ENCODE assay signal across 2 cellular contexts in genomic region chr7:30141405-30142045, GRCh38.
TF ChIP-seq lines count a peak whose summit lies in the region.

No MANE protein-coding gene starts in this region.

TF ChIP-seq in H1, 55 proteins besides CTCF, POLR2A, EP300 and RAD21:
- TF ChIP-seq SIRT6 (IDR thresholded peaks at IDR 0.05; ENCODE audit: low read length) (no peak), CHD7 (IDR thresholded peaks at IDR 0.05; ENCODE audit: insufficient replicate concordance, low read length) (no peak), SP2 (IDR thresholded peaks at IDR 0.05; ENCODE audit: low read length) (no peak), TBP (IDR thresholded peaks at IDR 0.05; ENCODE audit: low read depth, low read length) (no peak), YY1 (IDR thresholded peaks at IDR 0.05; ENCODE audit: low read depth, low read length) (peak; percentile 80)

TF ChIP-seq in GM23338, 12 proteins besides CTCF, POLR2A, EP300 and RAD21:
- TF ChIP-seq POLR2AphosphoS5 (IDR thresholded peaks at IDR 0.05; ENCODE audit: low read depth) (no peak), EZH2 (IDR thresholded peaks at IDR 0.05; ENCODE audit: low read depth, unreplicated experiment) (no peak), ZNF331 (CRISPR knock-in tag; IDR thresholded peaks at IDR 0.05; ENCODE audit: low read depth) (no peak), STAT1 (IDR thresholded peaks at IDR 0.05; ENCODE audit: unreplicated experiment) (no peak), CREB1 (CRISPR knock-in tag; IDR thresholded peaks at IDR 0.05; ENCODE audit: low read depth) (no peak)
- TF ChIP-seq, protein P1, sequence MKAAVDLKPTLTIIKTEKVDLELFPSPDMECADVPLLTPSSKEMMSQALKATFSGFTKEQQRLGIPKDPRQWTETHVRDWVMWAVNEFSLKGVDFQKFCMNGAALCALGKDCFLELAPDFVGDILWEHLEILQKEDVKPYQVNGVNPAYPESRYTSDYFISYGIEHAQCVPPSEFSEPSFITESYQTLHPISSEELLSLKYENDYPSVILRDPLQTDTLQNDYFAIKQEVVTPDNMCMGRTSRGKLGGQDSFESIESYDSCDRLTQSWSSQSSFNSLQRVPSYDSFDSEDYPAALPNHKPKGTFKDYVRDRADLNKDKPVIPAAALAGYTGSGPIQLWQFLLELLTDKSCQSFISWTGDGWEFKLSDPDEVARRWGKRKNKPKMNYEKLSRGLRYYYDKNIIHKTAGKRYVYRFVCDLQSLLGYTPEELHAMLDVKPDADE (IDR thresholded peaks at IDR 0.05), result no peak
